Comparison of ENCODE assay signal across 2 cellular contexts in genomic region chr5:136042665-136043121, GRCh38.
TF ChIP-seq lines count a peak whose summit lies in the region.

No MANE protein-coding gene starts in this region.

TF ChIP-seq in GM23338, 12 proteins besides CTCF, POLR2A, EP300 and RAD21 (continued from another document):
- TF ChIP-seq REST (IDR thresholded peaks at IDR 0.05; ENCODE audit: unreplicated experiment) (no peak), NANOG (IDR thresholded peaks at IDR 0.05; ENCODE audit: borderline replicate concordance) (no peak), JUNB (IDR thresholded peaks at IDR 0.05; ENCODE audit: unreplicated experiment) (no peak), CREB1 (CRISPR knock-in tag; IDR thresholded peaks at IDR 0.05; ENCODE audit: low read depth) (no peak), ZNF462 (CRISPR knock-in tag; IDR thresholded peaks at IDR 0.05) (no peak), ETS1 (IDR thresholded peaks at IDR 0.05) (no peak), ZNF331 (CRISPR knock-in tag; IDR thresholded peaks at IDR 0.05; ENCODE audit: low read depth) (no peak)
TF ChIP-seq in GM23338: peak in this region for 0.

TF ChIP-seq in SK-N-SH, 30 proteins besides CTCF, POLR2A, EP300 and RAD21 (continued from another document):
- no peak for TF ChIP-seq ZBTB33 (IDR thresholded peaks at IDR 0.05; ENCODE audit: borderline replicate concordance, low read depth)
